ENCODE assay signal across 22 cellular contexts in genomic region chrX:20011608-20012007, GRCh38. TPM values are rescaled to one million over a fixed set of nuclear protein-coding genes. Genes with fewer than 3 reads are reported as not detected.
DNase-seq lines count a peak whose midpoint lies in the region; ATAC-seq and TF ChIP-seq lines count a peak whose summit lies in the region.
"Had no signal": no experiment of that assay in that cellular context is flagged by ENCODE, and none has a peak within 500 bp of the region (broad histone marks: within the 10 kb centered on the region; RNA-seq: fewer than 3 reads in every experiment).

No MANE protein-coding gene starts in this region.

- H3K4me3 ChIP-seq in fibroblast of the aortic adventitia (ENCODE audit: low read depth, low read length), result no peak overlapping the region
- H3K4me3 ChIP-seq: GM23248, PC-9 had no signal

- ATAC-seq in Right ventricle myocardium superior (ENCODE audit: poor library complexity) (peak; percentile 41), SK-N-SH treated with all-trans-retinoic acid at 6 μM for 48 hours (no peak), GM18511 (IDR thresholded peaks at IDR 0.05; ENCODE audit: unreplicated experiment) (no peak), GM21526 (IDR thresholded peaks at IDR 0.05; ENCODE audit: low FRiP score, unreplicated experiment) (no peak)
- ATAC-seq: HepG2 had no signal

- no peak for TF ChIP-seq CTCF in VCaP (conservative IDR thresholded peaks at IDR 0.05)
- no peak for TF ChIP-seq CTCF in fibroblast of the aortic adventitia (IDR thresholded peaks at IDR 0.05; ENCODE audit: insufficient read depth, low read length)

- H3K27ac ChIP-seq in VCaP, result peak overlapping the region; percentile 19; the same call in 1 of the 2 replicates
- H3K27ac ChIP-seq: C4-2B, GM23248, PC-9 had no signal

- intact Hi-C loops in Right ventricle myocardium superior (cut with DNase I) (no loop called here), cardiac septum (cut with DNase I) (no loop called here)

- DNase-seq in Right ventricle myocardium superior (no peak), cardiac septum (ENCODE audit: low spot score) (no peak), fibroblast of the aortic adventitia (ENCODE audit: low read depth) (peak; percentile 10)
- DNase-seq: AML-193; CD8-positive, alpha-beta memory T cell; DMS 273 treated with DMSO at 0.1 percent for 48 hours; DMS79 treated with DMSO at 0.1 percent for 48 hours; GM23248; H7; NCI-H1092; NCI-H1417 treated with DMSO at 0.1 percent for 48 hours; NCI-H187 treated with DMSO at 0.1 percent for 48 hours; NCI-H446 treated with DMSO at 0.1 percent for 48 hours; NCI-H526; PC-9; SHP77 had no signal

TF ChIP-seq in SK-N-SH treated with all-trans-retinoic acid at 6 μM for 48 hours, 23 proteins besides CTCF, POLR2A, EP300 and RAD21:
- TF ChIP-seq ZFP3 (CRISPR knock-in tag; IDR thresholded peaks at IDR 0.05) (no peak), POU6F1 (CRISPR knock-in tag; IDR thresholded peaks at IDR 0.05; ENCODE audit: borderline replicate concordance, low read depth) (no peak)
- TF ChIP-seq, protein P1, sequence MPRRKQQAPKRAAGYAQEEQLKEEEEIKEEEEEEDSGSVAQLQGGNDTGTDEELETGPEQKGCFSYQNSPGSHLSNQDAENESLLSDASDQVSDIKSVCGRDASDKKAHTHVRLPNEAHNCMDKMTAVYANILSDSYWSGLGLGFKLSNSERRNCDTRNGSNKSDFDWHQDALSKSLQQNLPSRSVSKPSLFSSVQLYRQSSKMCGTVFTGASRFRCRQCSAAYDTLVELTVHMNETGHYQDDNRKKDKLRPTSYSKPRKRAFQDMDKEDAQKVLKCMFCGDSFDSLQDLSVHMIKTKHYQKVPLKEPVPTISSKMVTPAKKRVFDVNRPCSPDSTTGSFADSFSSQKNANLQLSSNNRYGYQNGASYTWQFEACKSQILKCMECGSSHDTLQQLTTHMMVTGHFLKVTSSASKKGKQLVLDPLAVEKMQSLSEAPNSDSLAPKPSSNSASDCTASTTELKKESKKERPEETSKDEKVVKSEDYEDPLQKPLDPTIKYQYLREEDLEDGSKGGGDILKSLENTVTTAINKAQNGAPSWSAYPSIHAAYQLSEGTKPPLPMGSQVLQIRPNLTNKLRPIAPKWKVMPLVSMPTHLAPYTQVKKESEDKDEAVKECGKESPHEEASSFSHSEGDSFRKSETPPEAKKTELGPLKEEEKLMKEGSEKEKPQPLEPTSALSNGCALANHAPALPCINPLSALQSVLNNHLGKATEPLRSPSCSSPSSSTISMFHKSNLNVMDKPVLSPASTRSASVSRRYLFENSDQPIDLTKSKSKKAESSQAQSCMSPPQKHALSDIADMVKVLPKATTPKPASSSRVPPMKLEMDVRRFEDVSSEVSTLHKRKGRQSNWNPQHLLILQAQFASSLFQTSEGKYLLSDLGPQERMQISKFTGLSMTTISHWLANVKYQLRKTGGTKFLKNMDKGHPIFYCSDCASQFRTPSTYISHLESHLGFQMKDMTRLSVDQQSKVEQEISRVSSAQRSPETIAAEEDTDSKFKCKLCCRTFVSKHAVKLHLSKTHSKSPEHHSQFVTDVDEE (CRISPR knock-in tag; IDR thresholded peaks at IDR 0.05), result no peak

RNA-seq across cellular contexts. Expression of gene BCLAF3, which starts 20.7 kb away (rescaled TPM):
- total RNA-seq in Right ventricle myocardium superior, result 6.5 TPM
- total RNA-seq in cardiac septum, result 9.4 TPM
- total RNA-seq in fibroblast of the aortic adventitia (ENCODE audit: low replicate concordance), result 8.0 and 11.0 TPM in 2 replicates
